ENCODE assay signal across 8 cellular contexts in genomic region chr17:17303010-17303846, GRCh38. TPM values are rescaled to one million over a fixed set of nuclear protein-coding genes. Genes with fewer than 3 reads are reported as not detected.
DNase-seq lines count a peak whose midpoint lies in the region; ATAC-seq and TF ChIP-seq lines count a peak whose summit lies in the region.

TSS of gene NT5M (plus strand) at chr17:17303373. CDS start at chr17:17303551, 178 bp downstream.

- H3K36me3 ChIP-seq in right lobe of liver = no peaks in the 10 kb centered on the region

- H3K4me1 ChIP-seq in right lobe of liver = peaks cover 0 to 10% (median 0%) of the 10 kb centered on the region in 4 donors

- peak within 1 kb of the TSS; percentile 36 to 63 (median 50) for H3K4me3 ChIP-seq in right lobe of liver

- H3K27ac Mint-ChIP-seq in activated CD4-positive, alpha-beta T cell treated with anti-CD3 and anti-CD28 coated beads, Interleukin-2, amount 10 ng/mL, durations not matched to agents 24 days and 14 days = peak within 1 kb of the TSS; percentile 92

- no peak for TF ChIP-seq CTCF in right lobe of liver (IDR thresholded peaks at IDR 0.05)

- DNase-seq in NCI-H1417 (lab: John Stamatoyannopoulos, UW) (peak; percentile 70 to 82 (median 81)), NCI-H1417 treated with DMSO at 0.1 percent for 48 hours (lab: John Stamatoyannopoulos, UW) (no peak), NCI-H510A (lab: John Stamatoyannopoulos, UW) (peak; percentile 84), dermis blood vessel endothelial cell (peak; percentile 74), right lobe of liver (peak; percentile 82 to 86 (median 83))
- peak; percentile 94 for DNase-seq in activated CD4-positive, alpha-beta T cell treated with anti-CD3 and anti-CD28 coated beads, Interleukin-2, amount 10 ng/mL, durations not matched to agents 24 days and 14 days
- peak; percentile 64 to 66 for DNase-seq in stimulated activated CD4-positive, alpha-beta T cell treated with anti-CD3 and anti-CD28 coated beads, Interleukin-2, amount 100 ng/mL, for 48 hours

- peak within 1 kb of the TSS; percentile 89 for H3K4me3 Mint-ChIP-seq in activated CD4-positive, alpha-beta T cell treated with anti-CD3 and anti-CD28 coated beads, Interleukin-2, amount 10 ng/mL, durations not matched to agents 24 days and 14 days

- peak; percentile 39 for TF ChIP-seq POLR2A in right lobe of liver (IDR thresholded peaks at IDR 0.05)

- WGBS in right lobe of liver (ENCODE audit: insufficient coverage, low coverage, low lambda C conversion rate, missing lambda C conversion rate) = 0% methylated on average over 18 of the region's 107 CpGs

- intact Hi-C loops in activated CD4-positive, alpha-beta T cell treated with anti-CD3 and anti-CD28 coated beads, Interleukin-2, amount 10 ng/mL, durations not matched to agents 24 days and 14 days (cut with micrococcal nuclease) = loop anchor here (1.0 to 5.0 kb wide), 2 partner anchors 23 to 121 kb away; no protein-coding TSS in a partner anchor
- intact Hi-C loops in right lobe of liver (cut with DNase I) = loop anchor here in 1 of 2 donors (10.0 kb wide), 1 partner anchor 308 kb away; no protein-coding TSS in a partner anchor

- no peaks in the 10 kb centered on the region for H3K9me3 Mint-ChIP-seq in activated CD4-positive, alpha-beta T cell treated with anti-CD3 and anti-CD28 coated beads, Interleukin-2, amount 10 ng/mL, durations not matched to agents 24 days and 14 days

- no peaks in the 10 kb centered on the region for H3K9me3 ChIP-seq in right lobe of liver

- peaks cover 30% of the 10 kb centered on the region for H3K4me1 Mint-ChIP-seq in activated CD4-positive, alpha-beta T cell treated with anti-CD3 and anti-CD28 coated beads, Interleukin-2, amount 10 ng/mL, durations not matched to agents 24 days and 14 days

- peak; percentile 61 for ATAC-seq in HG03045 (IDR thresholded peaks at IDR 0.05; ENCODE audit: unreplicated experiment)
- peak; percentile 88 to 95 (median 92) for ATAC-seq in right lobe of liver

- no peaks in the 10 kb centered on the region for H3K27me3 ChIP-seq in right lobe of liver

- no peaks in the 10 kb centered on the region for H3K27me3 Mint-ChIP-seq in activated CD4-positive, alpha-beta T cell treated with anti-CD3 and anti-CD28 coated beads, Interleukin-2, amount 10 ng/mL, durations not matched to agents 24 days and 14 days

- H3K27ac ChIP-seq in right lobe of liver = peak within 1 kb of the TSS in 1 of 3 donors; percentile 29

- H3K36me3 Mint-ChIP-seq in activated CD4-positive, alpha-beta T cell treated with anti-CD3 and anti-CD28 coated beads, Interleukin-2, amount 10 ng/mL, durations not matched to agents 24 days and 14 days (ENCODE audit: low read depth) = peaks cover 3% of the 10 kb centered on the region

RNA-seq across cellular contexts. Expression of gene NT5M, which starts in this region (rescaled TPM):
- total RNA-seq in activated CD4-positive, alpha-beta T cell treated with anti-CD3 and anti-CD28 coated beads, Interleukin-2, amount 10 ng/mL, durations not matched to agents 24 days and 14 days = 7.1 and 8.1 TPM in 2 replicates
- total RNA-seq in dermis blood vessel endothelial cell (1.9 and 3.1 TPM in 2 replicates), right lobe of liver (1 to 10 TPM in 2 of 6 experiments, under 1 TPM in 4; 0.51 to 3.0 (median 0.87) TPM)
